Comparison of ENCODE assay signal across 2 cellular contexts in the genomic region with DNA sequence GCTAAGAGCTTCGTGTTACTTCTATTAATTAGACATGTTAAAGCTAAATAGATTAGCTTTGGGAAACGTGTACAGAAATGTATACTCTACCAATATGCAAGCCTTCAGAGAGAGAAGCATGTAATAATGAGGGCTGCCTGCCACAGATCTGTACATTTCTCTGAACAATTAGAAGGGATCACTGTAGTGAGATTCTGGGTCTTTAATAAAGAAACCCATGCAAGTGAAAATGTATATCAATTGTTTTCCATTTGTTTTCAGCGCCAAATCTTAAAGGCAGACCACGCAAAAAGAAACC.
TF ChIP-seq lines count a peak whose summit lies in the region.

No MANE protein-coding gene starts in this region.

TF ChIP-seq in IMR-90, 13 proteins besides CTCF, POLR2A, EP300 and RAD21:
- TF ChIP-seq MAFK (IDR thresholded peaks at IDR 0.05; ENCODE audit: low read depth, low read length) (no peak), BHLHE40 (IDR thresholded peaks at IDR 0.05; ENCODE audit: low read depth, low read length) (no peak), MAZ (IDR thresholded peaks at IDR 0.05; ENCODE audit: borderline replicate concordance, low read depth, low read length) (no peak), FOS (IDR thresholded peaks at IDR 0.05; ENCODE audit: low read depth, low read length) (no peak), CHD1 (IDR thresholded peaks at IDR 0.05; ENCODE audit: low read depth, low read length) (no peak), RFX5 (IDR thresholded peaks at IDR 0.05; ENCODE audit: low read depth, low read length) (no peak), SMC3 (IDR thresholded peaks at IDR 0.05; ENCODE audit: low read depth, low read length) (no peak), RCOR1 (IDR thresholded peaks at IDR 0.05; ENCODE audit: insufficient replicate concordance, low read length) (no peak), MXI1 (IDR thresholded peaks at IDR 0.05; ENCODE audit: borderline replicate concordance, low read depth, low read length) (no peak), NFE2L2 (IDR thresholded peaks at IDR 0.05; ENCODE audit: low read depth, low read length) (no peak), CEBPB (IDR thresholded peaks at IDR 0.05; ENCODE audit: low read depth, low read length) (no peak)
- TF ChIP-seq, protein P1, sequence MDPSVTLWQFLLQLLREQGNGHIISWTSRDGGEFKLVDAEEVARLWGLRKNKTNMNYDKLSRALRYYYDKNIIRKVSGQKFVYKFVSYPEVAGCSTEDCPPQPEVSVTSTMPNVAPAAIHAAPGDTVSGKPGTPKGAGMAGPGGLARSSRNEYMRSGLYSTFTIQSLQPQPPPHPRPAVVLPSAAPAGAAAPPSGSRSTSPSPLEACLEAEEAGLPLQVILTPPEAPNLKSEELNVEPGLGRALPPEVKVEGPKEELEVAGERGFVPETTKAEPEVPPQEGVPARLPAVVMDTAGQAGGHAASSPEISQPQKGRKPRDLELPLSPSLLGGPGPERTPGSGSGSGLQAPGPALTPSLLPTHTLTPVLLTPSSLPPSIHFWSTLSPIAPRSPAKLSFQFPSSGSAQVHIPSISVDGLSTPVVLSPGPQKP (IDR thresholded peaks at IDR 0.05; ENCODE audit: borderline replicate concordance, low read depth, low read length) = no peak
- TF ChIP-seq, protein P2, sequence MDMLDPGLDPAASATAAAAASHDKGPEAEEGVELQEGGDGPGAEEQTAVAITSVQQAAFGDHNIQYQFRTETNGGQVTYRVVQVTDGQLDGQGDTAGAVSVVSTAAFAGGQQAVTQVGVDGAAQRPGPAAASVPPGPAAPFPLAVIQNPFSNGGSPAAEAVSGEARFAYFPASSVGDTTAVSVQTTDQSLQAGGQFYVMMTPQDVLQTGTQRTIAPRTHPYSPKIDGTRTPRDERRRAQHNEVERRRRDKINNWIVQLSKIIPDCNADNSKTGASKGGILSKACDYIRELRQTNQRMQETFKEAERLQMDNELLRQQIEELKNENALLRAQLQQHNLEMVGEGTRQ (IDR thresholded peaks at IDR 0.05; ENCODE audit: low read depth, low read length) = no peak

TF ChIP-seq in HepG2, 621 proteins besides CTCF, POLR2A, EP300 and RAD21 (continued from another document):
- TF ChIP-seq, protein P3, sequence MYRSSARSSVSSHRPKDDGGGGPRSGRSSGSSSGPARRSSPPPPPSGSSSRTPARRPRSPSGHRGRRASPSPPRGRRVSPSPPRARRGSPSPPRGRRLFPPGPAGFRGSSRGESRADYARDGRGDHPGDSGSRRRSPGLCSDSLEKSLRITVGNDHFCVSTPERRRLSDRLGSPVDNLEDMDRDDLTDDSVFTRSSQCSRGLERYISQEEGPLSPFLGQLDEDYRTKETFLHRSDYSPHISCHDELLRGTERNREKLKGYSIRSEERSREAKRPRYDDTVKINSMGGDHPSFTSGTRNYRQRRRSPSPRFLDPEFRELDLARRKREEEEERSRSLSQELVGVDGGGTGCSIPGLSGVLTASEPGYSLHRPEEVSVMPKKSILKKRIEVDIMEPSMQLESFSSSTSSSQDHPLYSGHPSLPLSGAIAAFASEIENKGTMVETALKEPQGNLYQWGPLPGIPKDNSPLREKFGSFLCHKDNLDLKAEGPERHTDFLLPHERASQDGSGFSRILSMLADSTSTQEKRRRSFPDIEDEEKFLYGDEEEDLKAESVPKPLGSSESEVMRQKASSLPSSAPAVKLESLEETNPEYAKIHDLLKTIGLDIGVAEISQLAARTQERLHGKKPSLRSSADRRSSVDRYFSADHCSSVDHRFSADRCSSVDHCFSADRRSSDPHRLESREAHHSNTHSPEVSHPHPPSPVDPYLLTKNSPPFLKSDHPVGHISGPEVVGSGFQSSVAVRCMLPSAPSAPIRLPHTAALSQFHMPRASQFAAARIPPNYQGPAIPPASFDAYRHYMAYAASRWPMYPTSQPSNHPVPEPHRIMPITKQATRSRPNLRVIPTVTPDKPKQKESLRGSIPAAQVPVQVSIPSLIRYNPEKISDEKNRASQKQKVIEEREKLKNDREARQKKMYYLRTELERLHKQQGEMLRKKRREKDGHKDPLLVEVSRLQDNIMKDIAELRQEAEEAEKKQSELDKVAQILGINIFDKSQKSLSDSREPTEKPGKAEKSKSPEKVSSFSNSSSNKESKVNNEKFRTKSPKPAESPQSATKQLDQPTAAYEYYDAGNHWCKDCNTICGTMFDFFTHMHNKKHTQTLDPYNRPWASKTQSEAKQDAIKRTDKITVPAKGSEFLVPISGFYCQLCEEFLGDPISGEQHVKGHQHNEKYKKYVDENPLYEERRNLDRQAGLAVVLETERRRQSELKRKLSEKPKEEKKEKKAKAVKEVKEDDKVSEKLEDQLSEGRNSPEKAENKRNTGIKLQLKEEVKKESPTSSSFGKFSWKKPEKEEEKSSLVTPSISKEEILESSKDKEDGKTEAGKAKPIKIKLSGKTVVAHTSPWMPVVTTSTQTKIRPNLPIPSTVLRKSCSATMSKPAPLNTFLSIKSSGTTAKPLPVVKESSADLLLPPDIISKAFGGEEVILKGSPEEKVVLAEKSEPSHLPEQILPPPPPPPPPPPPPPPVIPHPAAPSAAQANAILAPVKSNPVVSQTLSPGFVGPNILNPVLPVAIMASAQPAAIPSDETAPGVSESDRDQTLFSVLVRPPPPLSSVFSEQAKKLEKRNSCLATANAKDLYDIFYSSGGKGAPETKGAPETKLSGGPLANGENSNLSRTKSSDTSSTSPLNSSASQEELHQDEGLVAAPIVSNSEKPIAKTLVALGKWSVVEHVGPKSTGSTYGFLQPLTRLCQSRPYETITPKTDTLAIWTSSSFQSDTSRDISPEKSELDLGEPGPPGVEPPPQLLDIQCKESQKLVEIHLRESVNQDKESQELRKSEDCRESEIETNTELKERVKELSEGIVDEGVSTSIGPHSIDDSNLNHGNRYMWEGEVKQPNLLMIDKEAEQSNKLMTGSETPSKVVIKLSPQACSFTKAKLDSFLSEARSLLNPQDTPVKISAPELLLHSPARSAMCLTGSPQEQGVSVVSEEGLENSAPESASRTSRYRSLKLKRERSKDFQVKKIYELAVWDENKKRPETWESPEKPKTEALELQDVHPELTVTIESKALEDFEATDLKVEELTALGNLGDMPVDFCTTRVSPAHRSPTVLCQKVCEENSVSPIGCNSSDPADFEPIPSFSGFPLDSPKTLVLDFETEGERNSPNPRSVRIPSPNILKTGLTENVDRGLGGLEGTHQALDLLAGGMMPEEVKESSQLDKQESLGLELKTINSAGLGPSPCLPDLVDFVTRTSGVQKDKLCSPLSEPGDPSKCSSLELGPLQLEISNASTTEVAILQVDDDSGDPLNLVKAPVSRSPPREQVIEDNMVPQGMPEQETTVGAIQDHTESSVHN (CRISPR knock-in tag; IDR thresholded peaks at IDR 0.05) = no peak
- TF ChIP-seq REXO4 (CRISPR knock-in tag; IDR thresholded peaks at IDR 0.05; ENCODE audit: borderline replicate concordance) (no peak), TCF7 (IDR thresholded peaks at IDR 0.05; ENCODE audit: low read depth) (no peak), ZBTB8A (CRISPR knock-in tag; IDR thresholded peaks at IDR 0.05; ENCODE audit: borderline replicate concordance, low read depth) (no peak), ZNF879 (CRISPR knock-in tag; IDR thresholded peaks at IDR 0.05) (no peak)
- TF ChIP-seq, protein P4, sequence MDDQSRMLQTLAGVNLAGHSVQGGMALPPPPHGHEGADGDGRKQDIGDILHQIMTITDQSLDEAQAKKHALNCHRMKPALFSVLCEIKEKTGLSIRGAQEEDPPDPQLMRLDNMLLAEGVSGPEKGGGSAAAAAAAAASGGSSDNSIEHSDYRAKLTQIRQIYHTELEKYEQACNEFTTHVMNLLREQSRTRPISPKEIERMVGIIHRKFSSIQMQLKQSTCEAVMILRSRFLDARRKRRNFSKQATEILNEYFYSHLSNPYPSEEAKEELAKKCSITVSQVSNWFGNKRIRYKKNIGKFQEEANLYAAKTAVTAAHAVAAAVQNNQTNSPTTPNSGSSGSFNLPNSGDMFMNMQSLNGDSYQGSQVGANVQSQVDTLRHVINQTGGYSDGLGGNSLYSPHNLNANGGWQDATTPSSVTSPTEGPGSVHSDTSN (CRISPR knock-in tag; IDR thresholded peaks at IDR 0.05; ENCODE audit: borderline replicate concordance) = no peak
- TF ChIP-seq, protein P5, sequence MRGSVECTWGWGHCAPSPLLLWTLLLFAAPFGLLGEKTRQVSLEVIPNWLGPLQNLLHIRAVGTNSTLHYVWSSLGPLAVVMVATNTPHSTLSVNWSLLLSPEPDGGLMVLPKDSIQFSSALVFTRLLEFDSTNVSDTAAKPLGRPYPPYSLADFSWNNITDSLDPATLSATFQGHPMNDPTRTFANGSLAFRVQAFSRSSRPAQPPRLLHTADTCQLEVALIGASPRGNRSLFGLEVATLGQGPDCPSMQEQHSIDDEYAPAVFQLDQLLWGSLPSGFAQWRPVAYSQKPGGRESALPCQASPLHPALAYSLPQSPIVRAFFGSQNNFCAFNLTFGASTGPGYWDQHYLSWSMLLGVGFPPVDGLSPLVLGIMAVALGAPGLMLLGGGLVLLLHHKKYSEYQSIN (CRISPR knock-in tag; IDR thresholded peaks at IDR 0.05; ENCODE audit: borderline replicate concordance) = no peak
- TF ChIP-seq, protein P6, sequence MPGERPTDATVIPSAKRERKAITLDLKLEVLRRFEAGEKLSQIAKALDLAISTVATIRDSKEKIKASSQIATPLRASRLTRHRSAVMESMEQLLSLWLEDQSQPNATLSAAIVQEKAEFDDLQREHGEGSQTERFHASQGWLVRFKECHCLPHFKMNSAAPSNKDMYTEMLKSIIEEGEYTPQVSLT (CRISPR knock-in tag; IDR thresholded peaks at IDR 0.05; ENCODE audit: borderline replicate concordance, low read depth) = no peak
